ENCODE assay signal across 10 cellular contexts in genomic region chr19:1649706-1650626, GRCh38. TPM values are rescaled to one million over a fixed set of nuclear protein-coding genes. Genes with fewer than 3 reads are reported as not detected.
DNase-seq lines count a peak whose midpoint lies in the region; ATAC-seq and TF ChIP-seq lines count a peak whose summit lies in the region.
"Had no signal": no experiment of that assay in that cellular context is flagged by ENCODE, and none has a peak within 500 bp of the region (broad histone marks: within the 10 kb centered on the region; RNA-seq: fewer than 3 reads in every experiment).

No MANE protein-coding gene starts in this region.

- H3K27me3 ChIP-seq in heart left ventricle (no peaks in the 10 kb centered on the region), iPS-15b (ENCODE audit: control insufficient read depth, insufficient read depth, low read length) (no peaks in the 10 kb centered on the region), transverse colon (no peaks in the 10 kb centered on the region)
- H3K27me3 ChIP-seq: heart right ventricle had no signal

- intact Hi-C loops in heart left ventricle (cut with DNase I): loop anchor here in 7 of 10 donors (2.0 to 5.0 kb wide), 3 partner anchors 43 to 83 kb away; partner anchors contain the start of genes UQCR11 (in 5 of the 7) and MEX3D (in 1 of the 7)
- intact Hi-C loops in Right ventricle myocardium superior (cut with DNase I): no loop called here
- intact Hi-C loops in transverse colon (cut with DNase I; ENCODE audit: low total_unique reads): no loop called here

- TF ChIP-seq POLR2A in heart left ventricle (IDR thresholded peaks at IDR 0.05): no peak
- no peak for TF ChIP-seq POLR2A in transverse colon (IDR thresholded peaks at IDR 0.05)

- peak overlapping the region; percentile 93 for H3K27ac Mint-ChIP-seq in activated CD8-positive, alpha-beta T cell treated with anti-CD3 and anti-CD28 coated beads, Interleukin-2, amount 10 ng/mL, durations not matched to agents 7 days and 5 days

- ATAC-seq in heart left ventricle: no peak
- ATAC-seq in Right ventricle myocardium superior (ENCODE audit: poor library complexity): no peak
- no peak for ATAC-seq in activated CD8-positive, alpha-beta T cell treated with anti-CD3 and anti-CD28 coated beads, Interleukin-2, amount 10 ng/mL, durations not matched to agents 7 days and 5 days
- ATAC-seq in GM19452 (IDR thresholded peaks at IDR 0.05; ENCODE audit: unreplicated experiment): no peak
- ATAC-seq: heart right ventricle had no signal

- CTCF ChIA-PET in activated CD8-positive, alpha-beta T cell treated with anti-CD3 and anti-CD28 coated beads, Interleukin-2, amount 10 ng/mL, durations not matched to agents 7 days and 5 days (lab: Charles Lee): interaction anchor here (1.1 to 4.4 kb wide), 3 partner anchors 14 to 59 kb away, joined by 4 to 18 read pairs (median 5); partner anchors contain the start of gene UQCR11

- H3K9ac ChIP-seq in iPS-15b (ENCODE audit: low read depth, low read length): peak overlapping the region; percentile 9

- POLR2A ChIA-PET in activated CD8-positive, alpha-beta T cell treated with anti-CD3 and anti-CD28 coated beads, Interleukin-2, amount 10 ng/mL, durations not matched to agents 7 days and 5 days (lab: Charles Lee): no interaction called here

- peak overlapping the region in 4 of 12 donors; percentile 71 to 99 (median 82) for H3K4me3 ChIP-seq in heart left ventricle
- H3K4me3 ChIP-seq in iPS-15b (ENCODE audit: low read depth, low read length): peak overlapping the region; percentile 74
- no peak overlapping the region for H3K4me3 ChIP-seq in transverse colon

- H3K9me3 Mint-ChIP-seq in activated CD8-positive, alpha-beta T cell treated with anti-CD3 and anti-CD28 coated beads, Interleukin-2, amount 10 ng/mL, durations not matched to agents 7 days and 5 days (ENCODE audit: insufficient read depth): no peaks in the 10 kb centered on the region

- no peaks in the 10 kb centered on the region for H3K27me3 Mint-ChIP-seq in activated CD8-positive, alpha-beta T cell treated with anti-CD3 and anti-CD28 coated beads, Interleukin-2, amount 10 ng/mL, durations not matched to agents 7 days and 5 days (ENCODE audit: low read depth)

- H3K4me3 Mint-ChIP-seq in activated CD8-positive, alpha-beta T cell treated with anti-CD3 and anti-CD28 coated beads, Interleukin-2, amount 10 ng/mL, durations not matched to agents 7 days and 5 days: peak overlapping the region; percentile 88

- in situ Hi-C loops in transverse colon (cut with MboI; ENCODE audit: low pct_ligation_motif_present in 1 of 4, low pct_unique_long_range_greater_than_20kb in 1 of 4, low sequenced_read_pairs in 3 of 4): no loop called here

- WGBS in heart left ventricle, 4 donors: 90 to 95% (median 91%) methylated on average over 20 of the region's 20 CpGs
- WGBS in transverse colon (ENCODE audit: low coverage in 1 of 2), 2 donors: 75 to 93% methylated on average over 2 to 20 of the region's 20 CpGs

- no peaks in the 10 kb centered on the region for H3K9me3 ChIP-seq in heart left ventricle
- H3K9me3 ChIP-seq in iPS-15b (ENCODE audit: control insufficient read depth, insufficient read depth, low read length): no peaks in the 10 kb centered on the region
- no peaks in the 10 kb centered on the region for H3K9me3 ChIP-seq in transverse colon
- H3K9me3 ChIP-seq: heart right ventricle had no signal

- TF ChIP-seq EP300 in transverse colon (IDR thresholded peaks at IDR 0.05; ENCODE audit: low read depth): no peak

- H3K4me1 ChIP-seq in heart left ventricle (peaks cover 0 to 22% (median 12%) of the 10 kb centered on the region in 12 donors), iPS-15b (ENCODE audit: control insufficient read depth, insufficient read depth, low read length) (peaks cover 2% of the 10 kb centered on the region), transverse colon (peaks cover 8 to 21% (median 11%) of the 10 kb centered on the region in 4 donors)

- peak overlapping the region in 2 of 12 donors; percentile 81 to 88 for H3K27ac ChIP-seq in heart left ventricle
- peak overlapping the region; percentile 88 to 93 (median 90) for H3K27ac ChIP-seq in transverse colon

- DNase-seq in heart left ventricle (peak in 3 of 5 donors; percentile 19 to 56 (median 20)), Right ventricle myocardium superior (no peak), transverse colon (no peak)
- no peak for DNase-seq in activated CD8-positive, alpha-beta T cell treated with anti-CD3 and anti-CD28 coated beads, Interleukin-2, amount 10 ng/mL, durations not matched to agents 7 days and 5 days
- no peak for DNase-seq in activated CD4-positive, CD25-positive, alpha-beta regulatory T cell treated with anti-CD3 and anti-CD28 coated beads, Interleukin-2, amount 50 U/mL, for 72 hours
- no peak for DNase-seq in stimulated activated CD4-positive, alpha-beta T cell treated with anti-CD3 and anti-CD28 coated beads, Interleukin-1b, Interleukin-23, amount 100 ng/mL, for 48 hours
- DNase-seq: heart right ventricle, NCI-H2081 had no signal

- TF ChIP-seq CTCF in heart left ventricle (IDR thresholded peaks at IDR 0.05) (no peak), transverse colon (IDR thresholded peaks at IDR 0.05) (no peak)

- peaks cover 18% of the 10 kb centered on the region for H3K36me3 Mint-ChIP-seq in activated CD8-positive, alpha-beta T cell treated with anti-CD3 and anti-CD28 coated beads, Interleukin-2, amount 10 ng/mL, durations not matched to agents 7 days and 5 days (ENCODE audit: low read depth)

- H3K36me3 ChIP-seq in heart left ventricle: peaks cover 0 to 35% (median 11%) of the 10 kb centered on the region in 9 donors
- peaks cover 48% of the 10 kb centered on the region for H3K36me3 ChIP-seq in iPS-15b (ENCODE audit: control insufficient read depth, insufficient read depth, low read length)
- no peaks in the 10 kb centered on the region for H3K36me3 ChIP-seq in transverse colon

- peaks cover 26% of the 10 kb centered on the region for H3K4me1 Mint-ChIP-seq in activated CD8-positive, alpha-beta T cell treated with anti-CD3 and anti-CD28 coated beads, Interleukin-2, amount 10 ng/mL, durations not matched to agents 7 days and 5 days (ENCODE audit: low read depth)

RNA-seq across cellular contexts. Expression of gene TCF3, which starts 2.4 kb away (rescaled TPM):
- total RNA-seq in heart left ventricle (10 to 100 TPM; 13.2 to 38.0 (median 22.3) TPM), Right ventricle myocardium superior (20.0 TPM), transverse colon (100 to 1,000 TPM in 1 of 4 donors, 10 to 100 TPM in 3; 55.9 to 160 (median 79.7) TPM)
- polyA plus RNA-seq in heart left ventricle: 10 to 100 TPM; 13.4 to 40.2 TPM
- 100 to 1,000 TPM; 130 to 137 TPM for total RNA-seq in activated CD8-positive, alpha-beta T cell treated with anti-CD3 and anti-CD28 coated beads, Interleukin-2, amount 10 ng/mL, durations not matched to agents 7 days and 5 days

RNA-seq across cellular contexts. Expression of gene UQCR11, which starts 44.7 kb away (rescaled TPM):
- 100 to 1,000 TPM; 170 to 982 (median 690) TPM for total RNA-seq in heart left ventricle
- polyA plus RNA-seq in heart left ventricle: 100 to 1,000 TPM; 271 to 329 TPM
- 1,222 TPM for total RNA-seq in Right ventricle myocardium superior
- 100 to 1,000 TPM; 180 to 195 TPM for total RNA-seq in activated CD8-positive, alpha-beta T cell treated with anti-CD3 and anti-CD28 coated beads, Interleukin-2, amount 10 ng/mL, durations not matched to agents 7 days and 5 days
- total RNA-seq in transverse colon: 100 to 1,000 TPM in 1 of 4 donors, 10 to 100 TPM in 3; 19.9 to 120 (median 60.8) TPM

RNA-seq across cellular contexts. Expression of gene MBD3, which starts 57.3 kb away (rescaled TPM):
- total RNA-seq in heart left ventricle (100 to 1,000 TPM in 2 of 9 donors, 10 to 100 TPM in 7; 38.6 to 107 (median 62.5) TPM), Right ventricle myocardium superior (52.4 TPM), transverse colon (100 to 1,000 TPM in 1 of 4 donors, 10 to 100 TPM in 3; 61.4 to 121 (median 68.7) TPM)
- 100 to 1,000 TPM; 110 to 146 TPM for polyA plus RNA-seq in heart left ventricle
- 100 to 1,000 TPM in 1 of 2 experiments, 10 to 100 TPM in 1; 98.4 to 102 TPM for total RNA-seq in activated CD8-positive, alpha-beta T cell treated with anti-CD3 and anti-CD28 coated beads, Interleukin-2, amount 10 ng/mL, durations not matched to agents 7 days and 5 days

Comparison
In these comparisons a context has a peak if more than half of its experiments do, and no peak if none do; other contexts are left out.
1. DNase-seq: peak in heart left ventricle (3 of 5); none in Right ventricle myocardium superior (single experiment), activated CD8-positive, alpha-beta T cell treated with anti-CD3 and anti-CD28 coated beads, Interleukin-2, amount 10 ng/mL, durations not matched to agents 7 days and 5 days (single experiment), transverse colon (single experiment), activated CD4-positive, CD25-positive, alpha-beta regulatory T cell treated with anti-CD3 and anti-CD28 coated beads, Interleukin-2, amount 50 U/mL, for 72 hours (single experiment) and stimulated activated CD4-positive, alpha-beta T cell treated with anti-CD3 and anti-CD28 coated beads, Interleukin-1b, Interleukin-23, amount 100 ng/mL, for 48 hours (single experiment).
2. intact Hi-C loops: an anchor here in heart left ventricle (2.0 to 5.0 kb wide); none called in Right ventricle myocardium superior and transverse colon.